In the genomic region with DNA sequence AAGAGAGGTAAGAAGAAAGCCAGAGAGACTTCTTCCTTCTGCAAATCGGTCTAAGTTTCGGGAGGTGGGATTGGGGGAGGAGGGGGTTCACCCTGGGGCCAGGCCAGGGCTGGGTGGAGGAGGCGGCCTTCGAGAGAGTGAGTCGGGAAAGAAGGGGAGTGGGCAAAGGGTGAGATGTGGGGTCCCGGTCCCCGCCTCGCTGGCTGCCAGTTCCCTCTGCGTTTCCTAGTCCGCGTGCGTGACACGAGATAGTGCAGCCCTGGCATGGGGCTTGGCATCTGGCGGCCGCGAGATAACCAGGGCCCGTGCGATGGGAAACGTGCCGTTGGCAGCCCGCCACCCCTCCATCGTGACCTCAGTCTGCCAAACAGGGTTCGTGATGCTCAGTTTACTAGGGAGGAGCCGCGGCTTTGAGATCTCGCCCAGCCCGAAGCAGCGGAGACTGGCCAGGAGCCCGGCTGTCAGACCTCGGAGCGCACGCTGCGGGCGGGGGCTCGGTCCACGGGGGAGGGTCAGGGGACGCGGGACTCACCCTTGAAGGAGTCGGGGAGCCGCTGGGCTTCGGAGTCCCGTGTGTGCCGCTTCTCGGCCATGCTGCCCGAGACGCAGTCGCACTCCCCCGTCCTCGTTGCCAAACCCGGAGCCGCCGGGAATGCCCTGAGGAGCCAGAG, we compare ENCODE assay signal across 8 cellular contexts. TPM values are rescaled to one million over a fixed set of nuclear protein-coding genes. Genes with fewer than 3 reads are reported as not detected.
A peak's percentile ranks its signal among the peaks of the same experiment; 100 is the strongest.
DNase-seq lines count a peak whose midpoint lies in the region; ATAC-seq and TF ChIP-seq lines count a peak whose summit lies in the region.

A gene with protein sequence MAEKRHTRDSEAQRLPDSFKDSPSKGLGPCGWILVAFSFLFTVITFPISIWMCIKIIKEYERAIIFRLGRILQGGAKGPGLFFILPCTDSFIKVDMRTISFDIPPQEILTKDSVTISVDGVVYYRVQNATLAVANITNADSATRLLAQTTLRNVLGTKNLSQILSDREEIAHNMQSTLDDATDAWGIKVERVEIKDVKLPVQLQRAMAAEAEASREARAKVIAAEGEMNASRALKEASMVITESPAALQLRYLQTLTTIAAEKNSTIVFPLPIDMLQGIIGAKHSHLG (minus strand): TSS at position 656 of the 671 bp plus-strand sequence. CDS start 63 bp downstream, at position 593.

- H3K27ac ChIP-seq in BLaER1, result no peak within 1 kb of the TSS
- H3K27ac ChIP-seq in iPS DF 6.9 (ENCODE audit: low read length), result no peak within 1 kb of the TSS
- H3K27ac ChIP-seq in smooth muscle cell (ENCODE audit: low read depth), result peak within 1 kb of the TSS; percentile 91

- peak within 1 kb of the TSS; percentile 64 for H2AFZ ChIP-seq in smooth muscle cell (ENCODE audit: low read depth)

- ATAC-seq in HG03139 (IDR thresholded peaks at IDR 0.05; ENCODE audit: unreplicated experiment), result peak; percentile 40

- peak within 1 kb of the TSS; percentile 68 for H3K4me3 ChIP-seq in BLaER1
- H3K4me3 ChIP-seq in iPS DF 6.9 (ENCODE audit: low read length), result peak within 1 kb of the TSS; percentile 54; the same call in 1 of the 2 replicates
- H3K4me3 ChIP-seq in smooth muscle cell, result peak within 1 kb of the TSS; percentile 73

- TF ChIP-seq CTCF in smooth muscle cell (IDR thresholded peaks at IDR 0.05; ENCODE audit: borderline replicate concordance, insufficient read depth, poor library complexity, severe bottlenecking), result no peak

- H3K9me3 ChIP-seq in BLaER1, result peaks cover 16% of the 10 kb centered on the region
- no peaks in the 10 kb centered on the region for H3K9me3 ChIP-seq in iPS DF 6.9 (ENCODE audit: control insufficient read depth, insufficient read depth, low read length)
- no peaks in the 10 kb centered on the region for H3K9me3 ChIP-seq in smooth muscle cell (replicated peaks; ENCODE audit: low read depth)

- peaks cover 52% of the 10 kb centered on the region for H3K79me2 ChIP-seq in smooth muscle cell (ENCODE audit: low read depth)

- H3K4me1 ChIP-seq in BLaER1 (peaks cover 26% of the 10 kb centered on the region), iPS DF 6.9 (ENCODE audit: control insufficient read depth, insufficient read depth, low read length) (peaks cover 3% of the 10 kb centered on the region), smooth muscle cell (ENCODE audit: low read depth) (peaks cover 49% of the 10 kb centered on the region)

- H3K36me3 ChIP-seq in BLaER1 (no peaks in the 10 kb centered on the region), iPS DF 6.9 (ENCODE audit: control insufficient read depth, insufficient read depth, low read length) (no peaks in the 10 kb centered on the region), smooth muscle cell (ENCODE audit: low read depth) (no peaks in the 10 kb centered on the region)

- DNase-seq in astrocyte of the hippocampus (ENCODE audit: low read depth, low spot score) (peak; percentile 86), iPS DF 6.9 (ENCODE audit: low read depth, low spot score) (peak; percentile 22), smooth muscle cell (lab: John Stamatoyannopoulos, UW; ENCODE audit: unreplicated experiment) (peak; percentile 82), DMS153 (lab: John Stamatoyannopoulos, UW) (no peak)

- TF ChIP-seq POLR2A in GM18951 (IDR thresholded peaks at IDR 0.05; ENCODE audit: extremely low read depth, insufficient read depth, insufficient read length), result peak; percentile 79
- peak; percentile 44; the same call in 1 of the 2 replicates for TF ChIP-seq POLR2A in Raji (IDR thresholded peaks at IDR 0.05; ENCODE audit: insufficient read depth, low read depth, low read length)

- peak within 1 kb of the TSS; percentile 34; the same call in 1 of the 2 replicates for H3K9ac ChIP-seq in BLaER1
- H3K9ac ChIP-seq in smooth muscle cell (ENCODE audit: low read depth), result peak within 1 kb of the TSS; percentile 90

- in situ Hi-C loops in GM18951 (cut with MboI; ENCODE audit: low sequenced_read_pairs, unreplicated experiment), result no loop called here

- H4K20me1 ChIP-seq in BLaER1 (no peaks in the 10 kb centered on the region), smooth muscle cell (ENCODE audit: low read depth) (peaks cover 8% of the 10 kb centered on the region)

- H3K4me2 ChIP-seq in BLaER1 (peak within 1 kb of the TSS; percentile 88), smooth muscle cell (peak within 1 kb of the TSS; percentile 86)

- peaks cover 61% of the 10 kb centered on the region for H3F3A ChIP-seq in smooth muscle cell (ENCODE audit: low read depth)

- no CpG with 5 or more reads among the region's 52 CpGs for WGBS in iPS DF 6.9 (ENCODE audit: insufficient coverage, insufficient read length)
- 4% methylated on average over 33 of the region's 52 CpGs for WGBS in smooth muscle cell (ENCODE audit: low lambda C conversion rate)

- H3K27me3 ChIP-seq in BLaER1, result peaks cover 36% of the 10 kb centered on the region
- peaks cover 2% of the 10 kb centered on the region; the same call in 1 of the 2 replicates for H3K27me3 ChIP-seq in iPS DF 6.9 (ENCODE audit: control insufficient read depth, insufficient read depth, low read length)
- no peaks in the 10 kb centered on the region for H3K27me3 ChIP-seq in smooth muscle cell (ENCODE audit: low read depth)

RNA-seq across cellular contexts. Expression of the gene that starts here (rescaled TPM):
- total RNA-seq in smooth muscle cell, result 171 and 187 TPM in 2 replicates
- 105 and 136 TPM in 2 replicates for polyA plus RNA-seq in smooth muscle cell
